29 cellular contexts compared by ENCODE assay signal in genomic region chr13:81318231-81319019, GRCh38.
"Had no signal": no experiment of that assay in that cellular context is flagged by ENCODE, and none has a peak within 500 bp of the region (broad histone marks: within the 10 kb centered on the region; RNA-seq: fewer than 3 reads in every experiment).

No MANE protein-coding gene starts in this region.

- H3K36me3 ChIP-seq: adrenal gland, breast epithelium, Peyer's patch, SJSA1 had no signal

- H3K9me3 ChIP-seq: adrenal gland, body of pancreas, breast epithelium, Peyer's patch, SJSA1, SK-N-SH had no signal

- ATAC-seq: activated CD4-positive, alpha-beta T cell treated with anti-CD3 and anti-CD28 coated beads for 36 hours; activated CD4-positive, CD25-positive, alpha-beta regulatory T cell treated with anti-CD3 and anti-CD28 coated beads, Interleukin-2, amount 50 U/mL, for 24 hours; activated CD8-positive, alpha-beta T cell treated with anti-CD3 and anti-CD28 coated beads, Interleukin-2, amount 10 ng/mL, durations not matched to agents 7 days and 5 days; activated naive CD4-positive, alpha-beta T cell treated with anti-CD3 and anti-CD28 coated beads, Interleukin-2, amount 50 U/mL, for 72 hours; activated T-cell treated with anti-CD3 and anti-CD28 coated beads, Interleukin-2, amount 50 U/mL, for 4 hours; body of pancreas; PC-3; WTC11 had no signal

- DNase-seq: activated CD4-positive, alpha-beta T cell treated with anti-CD3 and anti-CD28 coated beads for 36 hours; activated CD4-positive, alpha-beta T cell treated with anti-CD3 and anti-CD28 coated beads, Interleukin-2, amount 10 ng/mL, durations not matched to agents 7 days and 5 days; activated CD4-positive, alpha-beta T cell treated with anti-CD3 and anti-CD28 coated beads, Interleukin-2, amount 50 U/mL, for 48 hours; activated CD8-positive, alpha-beta T cell treated with anti-CD3 and anti-CD28 coated beads, Interleukin-2, amount 10 ng/mL, durations not matched to agents 7 days and 5 days; activated gamma-delta T cell treated with Interleukin-2 at 50 U/mL for 16 hours; activated naive CD4-positive, alpha-beta T cell treated with anti-CD3 and anti-CD28 coated beads for 36 hours; activated T-cell treated with anti-CD3 and anti-CD28 coated beads for 4 hours; activated T-cell treated with anti-CD3 and anti-CD28 coated beads, Interleukin-2, amount 50 U/mL, for 4 hours; adrenal gland; body of pancreas; cortex of kidney; MM.1S; NCI-H1092; NCI-H1436 treated with DMSO at 0.1 percent for 48 hours; NCI-H1694 treated with DMSO at 0.1 percent for 48 hours; NCI-H2029; NCI-H345; NCI-H526; NCI-H774; PC-3; Peyer's patch; RPMI8226; SHP77 treated with DMSO at 0.1 percent for 48 hours; SK-N-SH had no signal

- H3K4me2 ChIP-seq: SK-N-SH had no signal

- H3K4me1 ChIP-seq: adrenal gland, body of pancreas, breast epithelium, Peyer's patch, SJSA1 had no signal

- H3K4me3 ChIP-seq: adrenal gland, body of pancreas, breast epithelium, Peyer's patch, SJSA1 had no signal

- H3K27me3 ChIP-seq: adrenal gland, body of pancreas, breast epithelium, Peyer's patch, SJSA1 had no signal

- H3K27ac ChIP-seq: adrenal gland, body of pancreas, breast epithelium, Peyer's patch, SJSA1 had no signal

- H3K9ac ChIP-seq: SK-N-SH had no signal
